In genomic region chr14:44914849-44915248, GRCh38 we compare ENCODE assay signal across 3 cellular contexts.
TF ChIP-seq lines count a peak whose summit lies in the region.

No MANE protein-coding gene starts in this region.

TF ChIP-seq in A549, 52 proteins besides CTCF, POLR2A, EP300 and RAD21:
- TF ChIP-seq ZFP36 (IDR thresholded peaks at IDR 0.05; ENCODE audit: borderline replicate concordance, partially characterized antibody) (no peak), MAFK (IDR thresholded peaks at IDR 0.05; ENCODE audit: partially characterized antibody) (no peak), POLR2AphosphoS2 (conservative IDR thresholded peaks at IDR 0.05; ENCODE audit: low read length) (no peak), HDAC2 (IDR thresholded peaks at IDR 0.05) (no peak), CHD4 (IDR thresholded peaks at IDR 0.05; ENCODE audit: borderline replicate concordance) (no peak), FOSL2 (IDR thresholded peaks at IDR 0.05) (no peak), FOSL2 (CRISPR knock-in tag; IDR thresholded peaks at IDR 0.05) (no peak), EHF (CRISPR knock-in tag; IDR thresholded peaks at IDR 0.05) (no peak), USF2 (IDR thresholded peaks at IDR 0.05) (no peak), HOXA7 (CRISPR knock-in tag; IDR thresholded peaks at IDR 0.05) (no peak), ZC3H11A (IDR thresholded peaks at IDR 0.05) (no peak), E2F6 (IDR thresholded peaks at IDR 0.05; ENCODE audit: borderline replicate concordance, low read depth) (no peak), ZSCAN20 (CRISPR knock-in tag; IDR thresholded peaks at IDR 0.05) (no peak)

TF ChIP-seq in HEK293T, 16 proteins besides CTCF, POLR2A, EP300 and RAD21:
- TF ChIP-seq ZNF384 (IDR thresholded peaks at IDR 0.05) (no peak), PKNOX1 (IDR thresholded peaks at IDR 0.05) (peak; percentile 43; the same call in 1 of the 2 replicates)

TF ChIP-seq in K562, 482 proteins besides CTCF, POLR2A, EP300 and RAD21:
- TF ChIP-seq SAFB2 (IDR thresholded peaks at IDR 0.05; ENCODE audit: borderline replicate concordance, low read depth, low read length, severe bottlenecking), result no peak
- TF ChIP-seq CREBBP (IDR thresholded peaks at IDR 0.05; ENCODE audit: low read depth, low read length), result no peak
- TF ChIP-seq THAP7 (CRISPR knock-in tag; IDR thresholded peaks at IDR 0.05), result no peak
- TF ChIP-seq DPF2 (IDR thresholded peaks at IDR 0.05), result no peak
- no peak for TF ChIP-seq GABPA (tag; conservative IDR thresholded peaks at IDR 0.05; ENCODE audit: low read depth)
- TF ChIP-seq KLF13 (tag; IDR thresholded peaks at IDR 0.05; ENCODE audit: borderline replicate concordance, low read depth), result no peak
- no peak for TF ChIP-seq SP1 (CRISPR knock-in tag; IDR thresholded peaks at IDR 0.05)
- no peak for TF ChIP-seq ESRRA (IDR thresholded peaks at IDR 0.05; ENCODE audit: borderline replicate concordance, low read depth)
- no peak for TF ChIP-seq NCOA1 (IDR thresholded peaks at IDR 0.05; ENCODE audit: low read depth)
- no peak for TF ChIP-seq PBX2 (CRISPR knock-in tag; IDR thresholded peaks at IDR 0.05; ENCODE audit: low read depth)
- peak; percentile 71 for TF ChIP-seq PBX2 (tag; conservative IDR thresholded peaks at IDR 0.05; ENCODE audit: low read depth)
- no peak for TF ChIP-seq ZNF23 (CRISPR knock-in tag; IDR thresholded peaks at IDR 0.05)
- TF ChIP-seq RFX7 (CRISPR knock-in tag; IDR thresholded peaks at IDR 0.05), result no peak
- TF ChIP-seq IRF2 (CRISPR knock-in tag; IDR thresholded peaks at IDR 0.05), result no peak
- TF ChIP-seq ETV5 (CRISPR knock-in tag; IDR thresholded peaks at IDR 0.05; ENCODE audit: low read depth), result no peak
- TF ChIP-seq TAL1 (IDR thresholded peaks at IDR 0.05), result peak; percentile 44; the same call in 1 of the 2 replicates
- peak; percentile 54 for TF ChIP-seq CBFA2T2 (conservative IDR thresholded peaks at IDR 0.05)
- TF ChIP-seq ZNF224 (CRISPR knock-in tag; IDR thresholded peaks at IDR 0.05), result no peak
- peak; percentile 16; the same call in 1 of the 2 replicates for TF ChIP-seq KLF16 (IDR thresholded peaks at IDR 0.05)
- TF ChIP-seq SETDB1 (IDR thresholded peaks at IDR 0.05; ENCODE audit: low read length), result no peak
- TF ChIP-seq CBFA2T3 (IDR thresholded peaks at IDR 0.05), result peak; percentile 79
- TF ChIP-seq ETS1 (conservative IDR thresholded peaks at IDR 0.05; ENCODE audit: control insufficient read depth, low read depth, low read length), result no peak
- TF ChIP-seq SREBF2 (CRISPR knock-in tag; IDR thresholded peaks at IDR 0.05), result no peak
- TF ChIP-seq POLR2G (IDR thresholded peaks at IDR 0.05; ENCODE audit: low read depth, low read length), result no peak
- no peak for TF ChIP-seq DMBX1 (CRISPR knock-in tag; IDR thresholded peaks at IDR 0.05; ENCODE audit: borderline replicate concordance)
- peak; percentile 12 for TF ChIP-seq SP2 (IDR thresholded peaks at IDR 0.05; ENCODE audit: extremely low read depth, low read depth, low read length, poor library complexity, severe bottlenecking)
- no peak for TF ChIP-seq MEIS2 (IDR thresholded peaks at IDR 0.05; ENCODE audit: partially characterized antibody)
- TF ChIP-seq ZBTB33 (CRISPR knock-in tag; IDR thresholded peaks at IDR 0.05), result no peak
- no peak for TF ChIP-seq RNF219 (CRISPR knock-in tag; IDR thresholded peaks at IDR 0.05)
- 0 out of 2 replicates have a peak, but pooled peaks have one; percentile 20 for TF ChIP-seq ARID1B (IDR thresholded peaks at IDR 0.05)
- TF ChIP-seq RBM25 (IDR thresholded peaks at IDR 0.05; ENCODE audit: low read depth, low read length, severe bottlenecking), result peak; percentile 14
- no peak for TF ChIP-seq ELF1 (tag; IDR thresholded peaks at IDR 0.05)
- TF ChIP-seq MEF2A (IDR thresholded peaks at IDR 0.05; ENCODE audit: control insufficient read depth, low read depth, low read length), result no peak
- TF ChIP-seq PURB (CRISPR knock-in tag; IDR thresholded peaks at IDR 0.05; ENCODE audit: low read depth), result no peak
- no peak for TF ChIP-seq RBM17 (IDR thresholded peaks at IDR 0.05; ENCODE audit: borderline replicate concordance, low read depth, low read length)
- peak; percentile 26; the same call in 1 of the 2 replicates for TF ChIP-seq STAT5A (IDR thresholded peaks at IDR 0.05; ENCODE audit: borderline replicate concordance, low read length)
- TF ChIP-seq ELF2 (CRISPR knock-in tag; IDR thresholded peaks at IDR 0.05), result no peak
- TF ChIP-seq PKNOX1 (IDR thresholded peaks at IDR 0.05), result peak; percentile 94
- no peak for TF ChIP-seq MCM7 (IDR thresholded peaks at IDR 0.05)
- TF ChIP-seq MECOM (CRISPR knock-in tag; IDR thresholded peaks at IDR 0.05), result no peak
- TF ChIP-seq ZFP1 (CRISPR knock-in tag; IDR thresholded peaks at IDR 0.05), result no peak
- TF ChIP-seq TCF3 (CRISPR knock-in tag; IDR thresholded peaks at IDR 0.05), result peak; percentile 29; the same call in 1 of the 2 replicates
- no peak for TF ChIP-seq ZNF586 (CRISPR knock-in tag; conservative IDR thresholded peaks at IDR 0.05)
- TF ChIP-seq ZNF197 (CRISPR knock-in tag; IDR thresholded peaks at IDR 0.05; ENCODE audit: low read depth), result no peak
- TF ChIP-seq TEAD4 (IDR thresholded peaks at IDR 0.05; ENCODE audit: low read length), result peak; percentile 52; the same call in 1 of the 2 replicates
- TF ChIP-seq TEAD4 (CRISPR knock-in tag; IDR thresholded peaks at IDR 0.05; ENCODE audit: borderline replicate concordance), result no peak
- TF ChIP-seq ZNF239 (CRISPR knock-in tag; IDR thresholded peaks at IDR 0.05), result no peak
- no peak for TF ChIP-seq ZNF79 (CRISPR knock-in tag; IDR thresholded peaks at IDR 0.05; ENCODE audit: low read depth)
- TF ChIP-seq PHB (CRISPR knock-in tag; IDR thresholded peaks at IDR 0.05), result no peak
- TF ChIP-seq NFYB (IDR thresholded peaks at IDR 0.05; ENCODE audit: extremely low read depth, insufficient read length), result peak; percentile 37
- no peak for TF ChIP-seq ZNF280B (CRISPR knock-in tag; IDR thresholded peaks at IDR 0.05)
